ENCODE assay signal across 1 cellular context in the genomic region with DNA sequence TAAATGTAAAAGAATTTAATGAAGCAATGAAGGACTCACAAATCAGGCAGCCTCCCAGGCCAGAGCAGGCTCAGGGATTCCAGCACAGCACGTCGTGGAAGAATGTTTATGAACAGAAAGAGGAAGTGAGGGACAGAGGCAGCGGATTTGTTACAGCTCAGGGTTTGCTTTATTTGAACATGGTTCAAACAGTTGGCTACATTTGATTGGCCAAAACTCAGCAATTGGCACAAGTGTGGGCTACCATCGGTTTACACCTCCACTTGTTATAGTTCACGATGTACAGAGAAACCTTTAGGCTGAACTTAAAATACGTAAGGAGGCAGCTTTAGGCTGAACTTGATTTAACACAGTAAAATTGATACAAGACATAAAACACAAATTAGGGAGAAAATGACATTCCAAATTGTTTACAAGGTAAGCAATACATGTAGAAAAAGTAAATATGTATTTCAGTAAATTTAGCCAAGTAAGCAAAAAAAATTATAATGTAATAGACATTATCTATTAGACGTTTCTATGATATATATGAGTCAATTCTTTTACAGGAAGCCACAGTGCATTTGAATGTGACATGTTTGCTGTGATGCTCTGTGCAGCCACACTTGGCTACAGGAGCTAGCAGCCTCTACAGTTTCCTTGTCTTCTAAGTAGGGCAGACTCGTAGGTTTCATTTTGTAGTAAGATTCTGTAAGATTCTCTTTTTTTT.
A peak's percentile ranks its signal among the peaks of the same experiment; 100 is the strongest.
TF ChIP-seq lines count a peak whose summit lies in the region.

No MANE protein-coding gene starts in this region.

TF ChIP-seq in K562, 482 proteins besides CTCF, POLR2A, EP300 and RAD21 (continued from another document and continues in another):
- TF ChIP-seq E2F8 (IDR thresholded peaks at IDR 0.05; ENCODE audit: low read depth, partially characterized antibody) (no peak), ZNF639 (CRISPR knock-in tag; conservative IDR thresholded peaks at IDR 0.05 in 1 of 2, IDR thresholded peaks at IDR 0.05 in 1 of 2) (peak in 1 of 2 experiments; percentile 78; a peak in 2 of 4 replicates), BACH1 (tag; IDR thresholded peaks at IDR 0.05) (peak; percentile 29; the same call in 1 of the 2 replicates), ZNF197 (CRISPR knock-in tag; IDR thresholded peaks at IDR 0.05; ENCODE audit: low read depth) (peak; percentile 71), SIN3A (IDR thresholded peaks at IDR 0.05; ENCODE audit: borderline replicate concordance in 2 of 2, control insufficient read depth in 1 of 2, low read depth in 2 of 2, low read length in 2 of 2) (no peak), TEAD2 (tag; IDR thresholded peaks at IDR 0.05) (no peak), E2F5 (CRISPR knock-in tag; IDR thresholded peaks at IDR 0.05) (no peak), NBN (IDR thresholded peaks at IDR 0.05; ENCODE audit: low read depth) (0 out of 2 replicates have a peak, but pooled peaks have one; percentile 18), CBX1 (IDR thresholded peaks at IDR 0.05; ENCODE audit: low read depth) (no peak), ZNF316 (IDR thresholded peaks at IDR 0.05) (peak; percentile 99), SMAD1 (IDR thresholded peaks at IDR 0.05; ENCODE audit: low read depth, low read length, partially characterized antibody) (no peak), DIDO1 (tag; IDR thresholded peaks at IDR 0.05; ENCODE audit: low read depth) (no peak), ZNF551 (CRISPR knock-in tag; IDR thresholded peaks at IDR 0.05) (no peak), ZNF133 (CRISPR knock-in tag; IDR thresholded peaks at IDR 0.05) (no peak), ESRRA (IDR thresholded peaks at IDR 0.05; ENCODE audit: borderline replicate concordance, low read depth) (no peak), HNRNPUL1 (IDR thresholded peaks at IDR 0.05; ENCODE audit: low read length) (no peak), SMARCB1 (IDR thresholded peaks at IDR 0.05; ENCODE audit: insufficient read length, low read depth) (no peak), SRSF7 (optimal IDR thresholded peaks at IDR 0.05; ENCODE audit: low read depth, low read length) (no peak), RHOXF2B (CRISPR knock-in tag; conservative IDR thresholded peaks at IDR 0.05) (no peak), EP400 (IDR thresholded peaks at IDR 0.05) (peak; percentile 62), NCOA4 (IDR thresholded peaks at IDR 0.05; ENCODE audit: partially characterized antibody) (no peak), RBM22 (IDR thresholded peaks at IDR 0.05; ENCODE audit: low read depth, low read length, poor library complexity, severe bottlenecking) (no peak), NFE2L1 (tag; IDR thresholded peaks at IDR 0.05; ENCODE audit: borderline replicate concordance, low read depth) (no peak), MAFG (tag; conservative IDR thresholded peaks at IDR 0.05) (peak; percentile 96), HDAC6 (IDR thresholded peaks at IDR 0.05; ENCODE audit: low read depth, low read length) (no peak), CREBBP (IDR thresholded peaks at IDR 0.05; ENCODE audit: low read depth, low read length) (no peak), KHSRP (IDR thresholded peaks at IDR 0.05) (no peak), TAF9B (IDR thresholded peaks at IDR 0.05; ENCODE audit: partially characterized antibody) (no peak), ZNF75A (CRISPR knock-in tag; IDR thresholded peaks at IDR 0.05) (0 out of 2 replicates have a peak, but pooled peaks have one; percentile 58), NFRKB (IDR thresholded peaks at IDR 0.05; ENCODE audit: low read depth) (no peak), ZNF263 (CRISPR knock-in tag; IDR thresholded peaks at IDR 0.05; ENCODE audit: borderline replicate concordance) (no peak)
- TF ChIP-seq, protein P1, sequence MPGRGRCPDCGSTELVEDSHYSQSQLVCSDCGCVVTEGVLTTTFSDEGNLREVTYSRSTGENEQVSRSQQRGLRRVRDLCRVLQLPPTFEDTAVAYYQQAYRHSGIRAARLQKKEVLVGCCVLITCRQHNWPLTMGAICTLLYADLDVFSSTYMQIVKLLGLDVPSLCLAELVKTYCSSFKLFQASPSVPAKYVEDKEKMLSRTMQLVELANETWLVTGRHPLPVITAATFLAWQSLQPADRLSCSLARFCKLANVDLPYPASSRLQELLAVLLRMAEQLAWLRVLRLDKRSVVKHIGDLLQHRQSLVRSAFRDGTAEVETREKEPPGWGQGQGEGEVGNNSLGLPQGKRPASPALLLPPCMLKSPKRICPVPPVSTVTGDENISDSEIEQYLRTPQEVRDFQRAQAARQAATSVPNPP (IDR thresholded peaks at IDR 0.05; ENCODE audit: borderline replicate concordance, insufficient read depth, insufficient read length) = no peak
- TF ChIP-seq, protein P2, sequence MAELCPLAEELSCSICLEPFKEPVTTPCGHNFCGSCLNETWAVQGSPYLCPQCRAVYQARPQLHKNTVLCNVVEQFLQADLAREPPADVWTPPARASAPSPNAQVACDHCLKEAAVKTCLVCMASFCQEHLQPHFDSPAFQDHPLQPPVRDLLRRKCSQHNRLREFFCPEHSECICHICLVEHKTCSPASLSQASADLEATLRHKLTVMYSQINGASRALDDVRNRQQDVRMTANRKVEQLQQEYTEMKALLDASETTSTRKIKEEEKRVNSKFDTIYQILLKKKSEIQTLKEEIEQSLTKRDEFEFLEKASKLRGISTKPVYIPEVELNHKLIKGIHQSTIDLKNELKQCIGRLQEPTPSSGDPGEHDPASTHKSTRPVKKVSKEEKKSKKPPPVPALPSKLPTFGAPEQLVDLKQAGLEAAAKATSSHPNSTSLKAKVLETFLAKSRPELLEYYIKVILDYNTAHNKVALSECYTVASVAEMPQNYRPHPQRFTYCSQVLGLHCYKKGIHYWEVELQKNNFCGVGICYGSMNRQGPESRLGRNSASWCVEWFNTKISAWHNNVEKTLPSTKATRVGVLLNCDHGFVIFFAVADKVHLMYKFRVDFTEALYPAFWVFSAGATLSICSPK (IDR thresholded peaks at IDR 0.05; ENCODE audit: borderline replicate concordance) = no peak
- TF ChIP-seq, protein P3, sequence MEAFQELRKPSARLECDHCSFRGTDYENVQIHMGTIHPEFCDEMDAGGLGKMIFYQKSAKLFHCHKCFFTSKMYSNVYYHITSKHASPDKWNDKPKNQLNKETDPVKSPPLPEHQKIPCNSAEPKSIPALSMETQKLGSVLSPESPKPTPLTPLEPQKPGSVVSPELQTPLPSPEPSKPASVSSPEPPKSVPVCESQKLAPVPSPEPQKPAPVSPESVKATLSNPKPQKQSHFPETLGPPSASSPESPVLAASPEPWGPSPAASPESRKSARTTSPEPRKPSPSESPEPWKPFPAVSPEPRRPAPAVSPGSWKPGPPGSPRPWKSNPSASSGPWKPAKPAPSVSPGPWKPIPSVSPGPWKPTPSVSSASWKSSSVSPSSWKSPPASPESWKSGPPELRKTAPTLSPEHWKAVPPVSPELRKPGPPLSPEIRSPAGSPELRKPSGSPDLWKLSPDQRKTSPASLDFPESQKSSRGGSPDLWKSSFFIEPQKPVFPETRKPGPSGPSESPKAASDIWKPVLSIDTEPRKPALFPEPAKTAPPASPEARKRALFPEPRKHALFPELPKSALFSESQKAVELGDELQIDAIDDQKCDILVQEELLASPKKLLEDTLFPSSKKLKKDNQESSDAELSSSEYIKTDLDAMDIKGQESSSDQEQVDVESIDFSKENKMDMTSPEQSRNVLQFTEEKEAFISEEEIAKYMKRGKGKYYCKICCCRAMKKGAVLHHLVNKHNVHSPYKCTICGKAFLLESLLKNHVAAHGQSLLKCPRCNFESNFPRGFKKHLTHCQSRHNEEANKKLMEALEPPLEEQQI (IDR thresholded peaks at IDR 0.05) = peak; percentile 69; the same call in 1 of the 2 replicates
- TF ChIP-seq, protein P4, sequence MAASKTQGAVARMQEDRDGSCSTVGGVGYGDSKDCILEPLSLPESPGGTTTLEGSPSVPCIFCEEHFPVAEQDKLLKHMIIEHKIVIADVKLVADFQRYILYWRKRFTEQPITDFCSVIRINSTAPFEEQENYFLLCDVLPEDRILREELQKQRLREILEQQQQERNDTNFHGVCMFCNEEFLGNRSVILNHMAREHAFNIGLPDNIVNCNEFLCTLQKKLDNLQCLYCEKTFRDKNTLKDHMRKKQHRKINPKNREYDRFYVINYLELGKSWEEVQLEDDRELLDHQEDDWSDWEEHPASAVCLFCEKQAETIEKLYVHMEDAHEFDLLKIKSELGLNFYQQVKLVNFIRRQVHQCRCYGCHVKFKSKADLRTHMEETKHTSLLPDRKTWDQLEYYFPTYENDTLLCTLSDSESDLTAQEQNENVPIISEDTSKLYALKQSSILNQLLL (CRISPR knock-in tag; IDR thresholded peaks at IDR 0.05; ENCODE audit: borderline replicate concordance) = no peak
- TF ChIP-seq, protein P5, sequence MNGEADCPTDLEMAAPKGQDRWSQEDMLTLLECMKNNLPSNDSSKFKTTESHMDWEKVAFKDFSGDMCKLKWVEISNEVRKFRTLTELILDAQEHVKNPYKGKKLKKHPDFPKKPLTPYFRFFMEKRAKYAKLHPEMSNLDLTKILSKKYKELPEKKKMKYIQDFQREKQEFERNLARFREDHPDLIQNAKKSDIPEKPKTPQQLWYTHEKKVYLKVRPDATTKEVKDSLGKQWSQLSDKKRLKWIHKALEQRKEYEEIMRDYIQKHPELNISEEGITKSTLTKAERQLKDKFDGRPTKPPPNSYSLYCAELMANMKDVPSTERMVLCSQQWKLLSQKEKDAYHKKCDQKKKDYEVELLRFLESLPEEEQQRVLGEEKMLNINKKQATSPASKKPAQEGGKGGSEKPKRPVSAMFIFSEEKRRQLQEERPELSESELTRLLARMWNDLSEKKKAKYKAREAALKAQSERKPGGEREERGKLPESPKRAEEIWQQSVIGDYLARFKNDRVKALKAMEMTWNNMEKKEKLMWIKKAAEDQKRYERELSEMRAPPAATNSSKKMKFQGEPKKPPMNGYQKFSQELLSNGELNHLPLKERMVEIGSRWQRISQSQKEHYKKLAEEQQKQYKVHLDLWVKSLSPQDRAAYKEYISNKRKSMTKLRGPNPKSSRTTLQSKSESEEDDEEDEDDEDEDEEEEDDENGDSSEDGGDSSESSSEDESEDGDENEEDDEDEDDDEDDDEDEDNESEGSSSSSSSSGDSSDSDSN (IDR thresholded peaks at IDR 0.05; ENCODE audit: borderline replicate concordance in 1 of 2, low read depth in 2 of 2, low read length in 2 of 2) = no peak
- TF ChIP-seq, protein P6, sequence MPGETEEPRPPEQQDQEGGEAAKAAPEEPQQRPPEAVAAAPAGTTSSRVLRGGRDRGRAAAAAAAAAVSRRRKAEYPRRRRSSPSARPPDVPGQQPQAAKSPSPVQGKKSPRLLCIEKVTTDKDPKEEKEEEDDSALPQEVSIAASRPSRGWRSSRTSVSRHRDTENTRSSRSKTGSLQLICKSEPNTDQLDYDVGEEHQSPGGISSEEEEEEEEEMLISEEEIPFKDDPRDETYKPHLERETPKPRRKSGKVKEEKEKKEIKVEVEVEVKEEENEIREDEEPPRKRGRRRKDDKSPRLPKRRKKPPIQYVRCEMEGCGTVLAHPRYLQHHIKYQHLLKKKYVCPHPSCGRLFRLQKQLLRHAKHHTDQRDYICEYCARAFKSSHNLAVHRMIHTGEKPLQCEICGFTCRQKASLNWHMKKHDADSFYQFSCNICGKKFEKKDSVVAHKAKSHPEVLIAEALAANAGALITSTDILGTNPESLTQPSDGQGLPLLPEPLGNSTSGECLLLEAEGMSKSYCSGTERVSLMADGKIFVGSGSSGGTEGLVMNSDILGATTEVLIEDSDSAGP (CRISPR knock-in tag; IDR thresholded peaks at IDR 0.05) = no peak
- TF ChIP-seq, protein P7, sequence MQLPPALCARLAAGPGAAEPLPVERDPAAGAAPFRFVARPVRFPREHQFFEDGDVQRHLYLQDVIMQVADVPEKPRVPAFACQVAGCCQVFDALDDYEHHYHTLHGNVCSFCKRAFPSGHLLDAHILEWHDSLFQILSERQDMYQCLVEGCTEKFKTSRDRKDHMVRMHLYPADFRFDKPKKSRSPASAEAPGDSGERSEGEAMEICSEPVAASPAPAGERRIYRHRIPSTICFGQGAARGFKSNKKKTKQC (CRISPR knock-in tag; IDR thresholded peaks at IDR 0.05) = no peak
- TF ChIP-seq, protein P8, sequence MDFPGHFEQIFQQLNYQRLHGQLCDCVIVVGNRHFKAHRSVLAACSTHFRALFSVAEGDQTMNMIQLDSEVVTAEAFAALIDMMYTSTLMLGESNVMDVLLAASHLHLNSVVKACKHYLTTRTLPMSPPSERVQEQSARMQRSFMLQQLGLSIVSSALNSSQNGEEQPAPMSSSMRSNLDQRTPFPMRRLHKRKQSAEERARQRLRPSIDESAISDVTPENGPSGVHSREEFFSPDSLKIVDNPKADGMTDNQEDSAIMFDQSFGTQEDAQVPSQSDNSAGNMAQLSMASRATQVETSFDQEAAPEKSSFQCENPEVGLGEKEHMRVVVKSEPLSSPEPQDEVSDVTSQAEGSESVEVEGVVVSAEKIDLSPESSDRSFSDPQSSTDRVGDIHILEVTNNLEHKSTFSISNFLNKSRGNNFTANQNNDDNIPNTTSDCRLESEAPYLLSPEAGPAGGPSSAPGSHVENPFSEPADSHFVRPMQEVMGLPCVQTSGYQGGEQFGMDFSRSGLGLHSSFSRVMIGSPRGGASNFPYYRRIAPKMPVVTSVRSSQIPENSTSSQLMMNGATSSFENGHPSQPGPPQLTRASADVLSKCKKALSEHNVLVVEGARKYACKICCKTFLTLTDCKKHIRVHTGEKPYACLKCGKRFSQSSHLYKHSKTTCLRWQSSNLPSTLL (IDR thresholded peaks at IDR 0.05) = no peak
